ENCODE assay signal across 8 cellular contexts in genomic region chr16:30950516-30951073, GRCh38. TPM values are rescaled to one million over a fixed set of nuclear protein-coding genes. Genes with fewer than 3 reads are reported as not detected.
DNase-seq lines count a peak whose midpoint lies in the region; ATAC-seq and TF ChIP-seq lines count a peak whose summit lies in the region.

No MANE protein-coding gene starts in this region.

- no peak for DNase-seq in activated T-cell treated with anti-CD3 and anti-CD28 coated beads, Interleukin-2, amount 50 U/mL, for 24 hours
- DNase-seq in activated T-cell treated with anti-CD3 and anti-CD28 coated beads, Interleukin-2, amount 50 U/mL, for 1 hour: no peak
- DNase-seq in astrocyte of the cerebellum (ENCODE audit: low read depth) (no peak), right lobe of liver (no peak), tibial artery (no peak), GM19238 (ENCODE audit: insufficient read length, low spot score) (no peak)
- DNase-seq in central memory CD4-positive, alpha-beta T cell: no peak

- no peaks in the 10 kb centered on the region for H3K9me3 ChIP-seq in right lobe of liver
- no peaks in the 10 kb centered on the region for H3K9me3 ChIP-seq in tibial artery

- H3K27ac Mint-ChIP-seq in activated T-cell treated with anti-CD3 and anti-CD28 coated beads, Interleukin-2, amount 50 U/mL, for 24 hours: peak overlapping the region; percentile 80

- in situ Hi-C loops in astrocyte of the cerebellum (cut with HindIII; ENCODE audit: low sequenced_read_pairs): no loop called here

- intact Hi-C loops in right lobe of liver (cut with DNase I) (no loop called here), tibial artery (cut with DNase I; ENCODE audit: low total_unique reads) (no loop called here)

- H3K36me3 Mint-ChIP-seq in activated T-cell treated with anti-CD3 and anti-CD28 coated beads, Interleukin-2, amount 50 U/mL, for 24 hours (ENCODE audit: low read depth): peaks cover 16% of the 10 kb centered on the region

- no peaks in the 10 kb centered on the region for H3K36me3 ChIP-seq in right lobe of liver
- peaks cover 0 to 23% (median 8%) of the 10 kb centered on the region in 3 donors for H3K36me3 ChIP-seq in tibial artery

- H3K4me1 Mint-ChIP-seq in activated T-cell treated with anti-CD3 and anti-CD28 coated beads, Interleukin-2, amount 50 U/mL, for 24 hours (ENCODE audit: low read depth): peaks cover 21% of the 10 kb centered on the region

- peaks cover 0 to 53% (median 25%) of the 10 kb centered on the region in 4 donors for H3K4me1 ChIP-seq in right lobe of liver
- H3K4me1 ChIP-seq in tibial artery: peaks cover 0 to 66% (median 50%) of the 10 kb centered on the region in 4 donors

- H3K4me3 ChIP-seq in astrocyte of the cerebellum (ENCODE audit: low read depth, low read length) (peak overlapping the region; percentile 83), right lobe of liver (peak overlapping the region; percentile 94 to 96 (median 95)), tibial artery (peak overlapping the region; percentile 82 to 91)

- H3K9me3 Mint-ChIP-seq in activated T-cell treated with anti-CD3 and anti-CD28 coated beads, Interleukin-2, amount 50 U/mL, for 24 hours: no peaks in the 10 kb centered on the region

- TF ChIP-seq CTCF in astrocyte of the cerebellum (IDR thresholded peaks at IDR 0.05; ENCODE audit: low read depth, low read length, missing control alignments) (no peak), right lobe of liver (IDR thresholded peaks at IDR 0.05) (no peak), tibial artery (IDR thresholded peaks at IDR 0.05) (no peak)

- H3K4me3 Mint-ChIP-seq in activated T-cell treated with anti-CD3 and anti-CD28 coated beads, Interleukin-2, amount 50 U/mL, for 24 hours: peak overlapping the region; percentile 81

- no peaks in the 10 kb centered on the region for H3K27me3 Mint-ChIP-seq in activated T-cell treated with anti-CD3 and anti-CD28 coated beads, Interleukin-2, amount 50 U/mL, for 24 hours

- no peak for ATAC-seq in right lobe of liver
- ATAC-seq in HG03354 (IDR thresholded peaks at IDR 0.05; ENCODE audit: poor library complexity, severe bottlenecking, unreplicated experiment): no peak

- TF ChIP-seq POLR2A in right lobe of liver (IDR thresholded peaks at IDR 0.05): no peak

- H3K27me3 ChIP-seq in right lobe of liver: no peaks in the 10 kb centered on the region
- H3K27me3 ChIP-seq in tibial artery: no peaks in the 10 kb centered on the region

- WGBS in right lobe of liver (ENCODE audit: insufficient coverage, low coverage, low lambda C conversion rate, missing lambda C conversion rate): 29% methylated on average over 5 of the region's 8 CpGs

- H3K27ac ChIP-seq in right lobe of liver: peak overlapping the region; percentile 94 to 96 (median 96)
- peak overlapping the region; percentile 89 for H3K27ac ChIP-seq in tibial artery

RNA-seq across cellular contexts. Expression of gene ORAI3, which starts 1.7 kb away (rescaled TPM):
- 10 to 100 TPM; 27.7 to 56.6 (median 31.6) TPM for total RNA-seq in right lobe of liver

RNA-seq across cellular contexts. Expression of gene SETD1A, which starts 7.0 kb away (rescaled TPM):
- total RNA-seq in right lobe of liver: 1 to 10 TPM; 3.7 to 7.4 (median 6.9) TPM

RNA-seq across cellular contexts. Expression of gene FBXL19, which starts 27.2 kb away (rescaled TPM):
- total RNA-seq in right lobe of liver: 1 to 10 TPM; 2.8 to 8.0 (median 3.4) TPM

RNA-seq across cellular contexts. Expression of gene HSD3B7, which starts 34.4 kb away (rescaled TPM):
- total RNA-seq in right lobe of liver: 100 to 1,000 TPM in 3 of 6 experiments, 10 to 100 TPM in 3; 54.6 to 219 (median 86.9) TPM

RNA-seq across cellular contexts. Expression of gene CTF1, which starts 54.2 kb away (rescaled TPM):
- under 1 TPM in 4 of 6 experiments, not detected in 2; 0.13 to 0.74 (median 0.43) TPM for total RNA-seq in right lobe of liver
